Comparison of ENCODE assay signal across 23 cellular contexts in genomic region chr5:72294473-72294872, GRCh38. TPM values are rescaled to one million over a fixed set of nuclear protein-coding genes. Genes with fewer than 3 reads are reported as not detected.
A peak's percentile ranks its signal among the peaks of the same experiment; 100 is the strongest.
DNase-seq lines count a peak whose midpoint lies in the region; ATAC-seq and TF ChIP-seq lines count a peak whose summit lies in the region.
"Had no signal": no experiment of that assay in that cellular context is flagged by ENCODE, and none has a peak within 500 bp of the region (broad histone marks: within the 10 kb centered on the region; RNA-seq: fewer than 3 reads in every experiment).

No MANE protein-coding gene starts in this region.

- H3K9me2 ChIP-seq in DOHH2 (replicated peaks; ENCODE audit: control insufficient read depth, low read length) = no peaks in the 10 kb centered on the region

- peaks cover 79% of the 10 kb centered on the region for H3K79me2 ChIP-seq in DOHH2 (ENCODE audit: control insufficient read depth, low read length)

- intact Hi-C loops in activated B cell treated with CpG ODN at 0.5 μM for 24 hours (cut with micrococcal nuclease) = no loop called here

- DNase-seq in activated B cell treated with CpG ODN at 0.5 μM for 24 hours = no peak
- no peak for DNase-seq in osteocyte (ENCODE audit: extremely low spot score, unreplicated experiment)
- DNase-seq in AG20443 (ENCODE audit: low spot score) = no peak
- DNase-seq in NCI-H2107 (lab: John Stamatoyannopoulos, UW) = no peak
- DNase-seq: activated CD4-positive, alpha-beta T cell treated with anti-CD3 and anti-CD28 coated beads, Interleukin-2, amount 10 ng/mL, durations not matched to agents 24 days and 14 days; activated T-cell treated with anti-CD3 and anti-CD28 coated beads, Interleukin-2, amount 50 U/mL, for 4 hours; adrenal gland; body of pancreas; C1 segment of cervical spinal cord; DND-41; GM23248; HFFc6; IMR-90; left ventricle myocardium superior; MG63; NCI-H1436; NCI-H446 treated with DMSO at 0.1 percent for 48 hours; PC-3 had no signal

- POLR2A ChIA-PET in activated B cell treated with CpG ODN at 0.5 μM for 24 hours (lab: Charles Lee) = interaction anchor here (1.4 kb wide), 1 partner anchor 10 kb away, joined by 3 read pairs; no protein-coding TSS in a partner anchor

- H3K27me3 ChIP-seq in DOHH2 (ENCODE audit: control insufficient read depth, low read length) = no peaks in the 10 kb centered on the region
- no peaks in the 10 kb centered on the region for H3K27me3 ChIP-seq in gastroesophageal sphincter
- H3K27me3 ChIP-seq: adrenal gland, body of pancreas, MG63 had no signal

- no peaks in the 10 kb centered on the region for H3K9me3 Mint-ChIP-seq in IgD-negative memory B cell
- H3K9me3 Mint-ChIP-seq in activated B cell treated with CpG ODN at 0.5 μM for 24 hours = no peaks in the 10 kb centered on the region
- H3K9me3 Mint-ChIP-seq in osteocyte (ENCODE audit: unreplicated experiment) = no peaks in the 10 kb centered on the region
- H3K9me3 Mint-ChIP-seq: activated CD4-positive, alpha-beta T cell treated with anti-CD3 and anti-CD28 coated beads, Interleukin-2, amount 10 ng/mL, durations not matched to agents 24 days and 14 days; activated T-cell treated with anti-CD3 and anti-CD28 coated beads, Interleukin-2, amount 50 U/mL, for 4 hours; HFFc6; stimulated activated naive CD8-positive, alpha-beta T cell treated with anti-CD3 and anti-CD28 coated beads, Interleukin-15, Interleukin-2, amounts not matched to agents 100 ng/mL and 50 ng/mL, for 24 hours; T-helper 2 cell treated with Interferon-gamma antibody and Interleukin-4, amounts not matched to agents 5 μg/mL and 100 μg/mL, for 36 hours had no signal

- 79 to 95% methylated on average over 2 of the region's 2 CpGs for WGBS in gastroesophageal sphincter (ENCODE audit: low coverage in 1 of 2), 2 donors

- H3K4me1 Mint-ChIP-seq in IgD-negative memory B cell (peaks cover 43 to 52% (median 44%) of the 10 kb centered on the region in 3 donors), activated B cell treated with CpG ODN at 0.5 μM for 24 hours (peaks cover 80% of the 10 kb centered on the region), osteocyte (ENCODE audit: unreplicated experiment) (peaks cover 46% of the 10 kb centered on the region)

- H3K36me3 Mint-ChIP-seq in IgD-negative memory B cell (peaks cover 10% of the 10 kb centered on the region), activated B cell treated with CpG ODN at 0.5 μM for 24 hours (ENCODE audit: low read depth) (peaks cover 47% of the 10 kb centered on the region), osteocyte (ENCODE audit: unreplicated experiment) (peaks cover 17% of the 10 kb centered on the region)

- H3K4me3 Mint-ChIP-seq in IgD-negative memory B cell = peak overlapping the region in 3 of 4 donors; percentile 30 to 72 (median 63)
- peak overlapping the region; percentile 62 for H3K4me3 Mint-ChIP-seq in activated B cell treated with CpG ODN at 0.5 μM for 24 hours
- H3K4me3 Mint-ChIP-seq in osteocyte (ENCODE audit: unreplicated experiment) = no peak overlapping the region
- H3K4me3 Mint-ChIP-seq: activated CD4-positive, alpha-beta T cell treated with anti-CD3 and anti-CD28 coated beads, Interleukin-2, amount 10 ng/mL, durations not matched to agents 24 days and 14 days; activated T-cell treated with anti-CD3 and anti-CD28 coated beads, Interleukin-2, amount 50 U/mL, for 4 hours; HFFc6; stimulated activated naive CD8-positive, alpha-beta T cell treated with anti-CD3 and anti-CD28 coated beads, Interleukin-15, Interleukin-2, amounts not matched to agents 100 ng/mL and 50 ng/mL, for 24 hours; T-helper 2 cell treated with Interferon-gamma antibody and Interleukin-4, amounts not matched to agents 5 μg/mL and 100 μg/mL, for 36 hours had no signal

- H3K27ac ChIP-seq in DOHH2 (ENCODE audit: low read depth, low read length) (peak overlapping the region; percentile 95), gastroesophageal sphincter (no peak overlapping the region)
- H3K27ac ChIP-seq: adrenal gland, body of pancreas, GM23248 had no signal

- H3K4me1 ChIP-seq in DOHH2 (ENCODE audit: control insufficient read depth, low read length) (peaks cover 94% of the 10 kb centered on the region), gastroesophageal sphincter (peaks cover 0 to 11% (median 0%) of the 10 kb centered on the region in 3 donors)
- H3K4me1 ChIP-seq: body of pancreas had no signal

- TF ChIP-seq POLR2A in gastroesophageal sphincter (IDR thresholded peaks at IDR 0.05) = no peak

- CTCF ChIA-PET in activated B cell treated with CpG ODN at 0.5 μM for 24 hours (lab: Charles Lee) = no interaction called here

- peaks cover 75% of the 10 kb centered on the region for H3F3A ChIP-seq in DOHH2 (ENCODE audit: control insufficient read depth, insufficient read depth)

- ATAC-seq in activated B cell treated with CpG ODN at 0.5 μM for 24 hours (ENCODE audit: low read depth) = no peak
- no peak for ATAC-seq in gastroesophageal sphincter
- ATAC-seq: activated T-cell treated with anti-CD3 and anti-CD28 coated beads, Interleukin-2, amount 50 U/mL, for 4 hours; body of pancreas; PC-3 had no signal

- TF ChIP-seq CTCF in DOHH2 (IDR thresholded peaks at IDR 0.05; ENCODE audit: low read depth, low read length, poor library complexity, severe bottlenecking) = no peak
- no peak for TF ChIP-seq CTCF in activated B cell treated with CpG ODN at 0.5 μM for 24 hours (IDR thresholded peaks at IDR 0.05)
- TF ChIP-seq CTCF in osteocyte (IDR thresholded peaks at IDR 0.05) = no peak
- no peak for TF ChIP-seq CTCF in gastroesophageal sphincter (IDR thresholded peaks at IDR 0.05)

- H3K4me3 ChIP-seq in DOHH2 (ENCODE audit: low read length) (peak overlapping the region; percentile 72), gastroesophageal sphincter (no peak overlapping the region)
- H3K4me3 ChIP-seq: adrenal gland, body of pancreas, GM23248, MG63 had no signal

- H3K27me3 Mint-ChIP-seq in IgD-negative memory B cell (no peaks in the 10 kb centered on the region), activated B cell treated with CpG ODN at 0.5 μM for 24 hours (no peaks in the 10 kb centered on the region), osteocyte (ENCODE audit: unreplicated experiment) (no peaks in the 10 kb centered on the region)
- H3K27me3 Mint-ChIP-seq: activated CD4-positive, alpha-beta T cell treated with anti-CD3 and anti-CD28 coated beads, Interleukin-2, amount 10 ng/mL, durations not matched to agents 24 days and 14 days; stimulated activated naive CD8-positive, alpha-beta T cell treated with anti-CD3 and anti-CD28 coated beads, Interleukin-15, Interleukin-2, amounts not matched to agents 100 ng/mL and 50 ng/mL, for 24 hours had no signal

- peak overlapping the region; percentile 94 for H3K4me2 ChIP-seq in DOHH2 (ENCODE audit: low read length)

- peaks cover 76% of the 10 kb centered on the region for H3K36me3 ChIP-seq in DOHH2 (ENCODE audit: control insufficient read depth, low read length)
- peaks cover 0 to 15% of the 10 kb centered on the region in 2 donors for H3K36me3 ChIP-seq in gastroesophageal sphincter
- H3K36me3 ChIP-seq: adrenal gland had no signal

- H3K27ac Mint-ChIP-seq in IgD-negative memory B cell (peak overlapping the region in 2 of 3 donors; percentile 33 to 36), activated B cell treated with CpG ODN at 0.5 μM for 24 hours (peak overlapping the region; percentile 86), osteocyte (ENCODE audit: unreplicated experiment) (peak overlapping the region; percentile 59)
- H3K27ac Mint-ChIP-seq: activated CD4-positive, alpha-beta T cell treated with anti-CD3 and anti-CD28 coated beads, Interleukin-2, amount 10 ng/mL, durations not matched to agents 24 days and 14 days; HFFc6; T-helper 2 cell treated with Interferon-gamma antibody and Interleukin-4, amounts not matched to agents 5 μg/mL and 100 μg/mL, for 36 hours had no signal

- H3K9me3 ChIP-seq in DOHH2 (ENCODE audit: control insufficient read depth, insufficient read depth, low read length) (no peaks in the 10 kb centered on the region), gastroesophageal sphincter (no peaks in the 10 kb centered on the region)
- H3K9me3 ChIP-seq: adrenal gland, body of pancreas, MG63 had no signal

- no peak for TF ChIP-seq EP300 in gastroesophageal sphincter (IDR thresholded peaks at IDR 0.05)

- no peaks in the 10 kb centered on the region for H4K20me1 ChIP-seq in DOHH2 (ENCODE audit: control insufficient read depth, insufficient read depth, low read depth, low read length)

RNA-seq across cellular contexts. Expression of gene MRPS27, which starts 25.6 kb away (rescaled TPM):
- 35.5 TPM for polyA plus RNA-seq in IgD-negative memory B cell
- total RNA-seq in activated B cell treated with CpG ODN at 0.5 μM for 24 hours (69.2 and 71.6 TPM in 2 replicates), osteocyte (45.5 and 57.7 TPM in 2 replicates), gastroesophageal sphincter (10 to 100 TPM; 48.6 to 57.9 (median 55.1) TPM)

RNA-seq across cellular contexts. Expression of gene PTCD2, which starts 25.7 kb away (rescaled TPM):
- 2.4 TPM for polyA plus RNA-seq in IgD-negative memory B cell
- total RNA-seq in activated B cell treated with CpG ODN at 0.5 μM for 24 hours (6.2 and 8.9 TPM in 2 replicates), osteocyte (9.4 and 10.4 TPM in 2 replicates), gastroesophageal sphincter (1 to 10 TPM; 2.7 to 7.2 (median 5.4) TPM)

Comparison
In these comparisons a context has a peak if more than half of its experiments do, and no peak if none do; other contexts are left out.
1. H3K27ac Mint-ChIP-seq: peak in every context shown above with its lines; median percentile 86 in activated B cell treated with CpG ODN at 0.5 μM for 24 hours; 59 in osteocyte; 34 in IgD-negative memory B cell.